Comparison of ENCODE assay signal across 7 cellular contexts in the genomic region with DNA sequence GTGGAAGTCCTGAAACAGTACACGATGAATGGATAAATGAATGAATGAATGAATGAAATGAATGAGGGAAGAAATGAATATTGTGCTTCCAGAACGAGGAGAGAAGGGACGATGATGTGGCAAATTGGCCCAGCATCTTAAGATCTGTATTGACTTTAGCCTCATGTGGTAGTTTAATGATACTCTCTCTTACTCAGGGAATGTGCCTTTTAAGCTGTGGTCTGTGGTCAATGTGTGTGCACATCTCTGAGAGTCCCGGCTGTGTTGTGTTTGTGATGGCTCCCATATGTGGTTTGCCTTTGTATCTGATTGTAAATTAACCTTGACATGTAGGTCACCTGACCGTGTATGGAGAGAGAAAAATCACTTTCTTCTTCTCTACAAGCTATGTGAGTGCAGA.
A peak's percentile ranks its signal among the peaks of the same experiment; 100 is the strongest.
DNase-seq lines count a peak whose midpoint lies in the region; ATAC-seq and TF ChIP-seq lines count a peak whose summit lies in the region.

No MANE protein-coding gene starts in this region.

- H3K4me1 ChIP-seq in body of pancreas (peaks cover 35% of the 10 kb centered on the region), gastroesophageal sphincter (peaks cover 0 to 15% (median 2%) of the 10 kb centered on the region in 3 donors)

- TF ChIP-seq EP300 in gastroesophageal sphincter (IDR thresholded peaks at IDR 0.05), result no peak

- H3K36me3 ChIP-seq in body of pancreas (replicated peaks in 1 of 2; ENCODE audit: insufficient read depth in 1 of 2, low read depth in 2 of 2), result no peaks in the 10 kb centered on the region
- H3K36me3 ChIP-seq in gastroesophageal sphincter, result no peaks in the 10 kb centered on the region

- H3K27me3 ChIP-seq in body of pancreas, result no peaks in the 10 kb centered on the region
- H3K27me3 ChIP-seq in gastroesophageal sphincter, result no peaks in the 10 kb centered on the region

- H3K4me3 ChIP-seq in body of pancreas (no peak overlapping the region), skeletal muscle cell (ENCODE audit: low read depth, low read length) (no peak overlapping the region), gastroesophageal sphincter (no peak overlapping the region)

- H3K27ac ChIP-seq in body of pancreas (peak overlapping the region in 1 of 4 donors; percentile 21), gastroesophageal sphincter (no peak overlapping the region)

- no peak for DNase-seq in body of pancreas
- DNase-seq in skeletal muscle cell (ENCODE audit: low read depth), result peak; percentile 61
- no peak for DNase-seq in T1000 (lab: John Stamatoyannopoulos, UW)
- DNase-seq in UCSD-AML1 (lab: John Stamatoyannopoulos, UW; ENCODE audit: unreplicated experiment), result no peak

- TF ChIP-seq POLR2A in body of pancreas (IDR thresholded peaks at IDR 0.05) (no peak), gastroesophageal sphincter (IDR thresholded peaks at IDR 0.05) (no peak)

- ATAC-seq in GM18861 (IDR thresholded peaks at IDR 0.05; ENCODE audit: unreplicated experiment) (peak; percentile 72), HG02981 (IDR thresholded peaks at IDR 0.05; ENCODE audit: unreplicated experiment) (peak; percentile 72), body of pancreas (peak; percentile 9), gastroesophageal sphincter (no peak)

- 35 to 54% methylated on average over 5 of the region's 5 CpGs for WGBS in body of pancreas, 2 donors
- 39 to 45% methylated on average over 3 to 4 of the region's 5 CpGs for WGBS in gastroesophageal sphincter (ENCODE audit: low coverage in 1 of 2), 2 donors

- intact Hi-C loops in body of pancreas (cut with DNase I), result no loop called here

- H3K9me3 ChIP-seq in body of pancreas (no peaks in the 10 kb centered on the region), gastroesophageal sphincter (no peaks in the 10 kb centered on the region)

- TF ChIP-seq CTCF in body of pancreas (IDR thresholded peaks at IDR 0.05) (no peak), gastroesophageal sphincter (IDR thresholded peaks at IDR 0.05) (no peak)
